ENCODE assay signal across 14 cellular contexts in genomic region chr15:31373970-31374369, GRCh38. TPM values are rescaled to one million over a fixed set of nuclear protein-coding genes. Genes with fewer than 3 reads are reported as not detected.
DNase-seq lines count a peak whose midpoint lies in the region; ATAC-seq and TF ChIP-seq lines count a peak whose summit lies in the region.
"Had no signal": no experiment of that assay in that cellular context is flagged by ENCODE, and none has a peak within 500 bp of the region (broad histone marks: within the 10 kb centered on the region; RNA-seq: fewer than 3 reads in every experiment).

No MANE protein-coding gene starts in this region.

- ATAC-seq in right cardiac atrium (no peak), Right ventricle myocardium superior (ENCODE audit: poor library complexity) (no peak), GM18867 (IDR thresholded peaks at IDR 0.05; ENCODE audit: unreplicated experiment) (no peak)

- H2AK5ac ChIP-seq in trophoblast cell (ENCODE audit: low read length) = peak overlapping the region; percentile 16

- TF ChIP-seq POLR2A in uterus (IDR thresholded peaks at IDR 0.05) = no peak

- peak overlapping the region; percentile 46 for H3K27ac ChIP-seq in right cardiac atrium (ENCODE audit: low read length)
- peak overlapping the region; percentile 40 for H3K27ac ChIP-seq in duodenal mucosa (ENCODE audit: low read depth, low read length)
- H3K27ac ChIP-seq in trophoblast cell (ENCODE audit: low read depth, low read length) = no peak overlapping the region
- peak overlapping the region; percentile 31 to 67 for H3K27ac ChIP-seq in uterus

- H3K23ac ChIP-seq in trophoblast cell (ENCODE audit: low read length) = no peak overlapping the region

- H2BK12ac ChIP-seq in trophoblast cell (ENCODE audit: low read length) = peak overlapping the region; percentile 37

- H3K14ac ChIP-seq in trophoblast cell (ENCODE audit: low read length) = peak overlapping the region; percentile 52

- peak overlapping the region; percentile 82 for H3K18ac ChIP-seq in trophoblast cell (ENCODE audit: low read length)

- peaks cover 28% of the 10 kb centered on the region for H3K4me1 ChIP-seq in right cardiac atrium (ENCODE audit: control insufficient read depth, insufficient read depth, low read length)
- H3K4me1 ChIP-seq in duodenal mucosa (ENCODE audit: control insufficient read depth in 1 of 2, insufficient read depth in 2 of 2, low read length in 2 of 2) = peaks cover 60% of the 10 kb centered on the region in 2 donors
- peaks cover 36 to 44% of the 10 kb centered on the region in 2 experiments for H3K4me1 ChIP-seq in trophoblast cell (ENCODE audit: control insufficient read depth in 1 of 2, insufficient read depth in 2 of 2, low read length in 2 of 2)
- H3K4me1 ChIP-seq in uterus = peaks cover 0 to 6% of the 10 kb centered on the region in 2 donors

- no peak overlapping the region for H4K12ac ChIP-seq in trophoblast cell (ENCODE audit: low read depth, low read length)

- no peaks in the 10 kb centered on the region for H3K27me3 ChIP-seq in right cardiac atrium (ENCODE audit: control insufficient read depth, insufficient read depth)
- no peaks in the 10 kb centered on the region for H3K27me3 ChIP-seq in duodenal mucosa (ENCODE audit: control insufficient read depth in 1 of 2, insufficient read depth in 2 of 2, low read length in 2 of 2)
- no peaks in the 10 kb centered on the region for H3K27me3 ChIP-seq in trophoblast cell (ENCODE audit: insufficient read depth, low read length)
- no peaks in the 10 kb centered on the region for H3K27me3 ChIP-seq in uterus

- peaks cover 18% of the 10 kb centered on the region for H3K79me2 ChIP-seq in trophoblast cell (ENCODE audit: control insufficient read depth, insufficient read depth, low read length, poor library complexity)

- no peak overlapping the region for H3K4me2 ChIP-seq in trophoblast cell (ENCODE audit: low read length)

- H3K9ac ChIP-seq in duodenal mucosa (ENCODE audit: low read depth in 1 of 2, low read length in 2 of 2) (peak overlapping the region in 1 of 2 donors; percentile 57), trophoblast cell (ENCODE audit: low read length) (no peak overlapping the region)

- intact Hi-C loops in right cardiac atrium (cut with DNase I) (no loop called here), Right ventricle myocardium superior (cut with DNase I) (no loop called here), uterus (cut with DNase I; ENCODE audit: low total_unique reads) (no loop called here)

- DNase-seq in right cardiac atrium (peak in 1 of 3 donors; percentile 63), Right ventricle myocardium superior (no peak), trophoblast cell (no peak), uterus (no peak), iPS-NIHi11 (ENCODE audit: low spot score) (no peak), D341Med (ENCODE audit: low spot score) (no peak)
- DNase-seq: activated CD8-positive, alpha-beta memory T cell treated with anti-CD3 and anti-CD28 coated beads, Interleukin-2, amount 50 U/mL, for 4 hours; cerebellar nuclear complex; GF-D8; MV-4-11; NCI-H82; stimulated activated naive CD4-positive, alpha-beta T cell had no signal

- TF ChIP-seq CTCF in uterus (IDR thresholded peaks at IDR 0.05) = no peak

- H2BK5ac ChIP-seq in trophoblast cell (ENCODE audit: low read depth, low read length, poor library complexity) = peak overlapping the region; percentile 38

- peaks cover 45% of the 10 kb centered on the region for H3K79me1 ChIP-seq in trophoblast cell (ENCODE audit: low read length)

- H2AFZ ChIP-seq in trophoblast cell (ENCODE audit: insufficient read depth, low read length, poor library complexity) = peak overlapping the region; percentile 8

- H3K9me3 ChIP-seq in right cardiac atrium (ENCODE audit: control insufficient read depth, low read length) (no peaks in the 10 kb centered on the region), duodenal mucosa (ENCODE audit: control insufficient read depth in 1 of 2, low read length in 2 of 2) (no peaks in the 10 kb centered on the region), trophoblast cell (ENCODE audit: insufficient read depth, low read depth, low read length) (peaks cover 12% of the 10 kb centered on the region), uterus (no peaks in the 10 kb centered on the region)

- H3K36me3 ChIP-seq in duodenal mucosa (ENCODE audit: control insufficient read depth in 1 of 2, insufficient read depth in 2 of 2, low read length in 2 of 2) (peaks cover 10 to 29% of the 10 kb centered on the region in 2 donors), trophoblast cell (ENCODE audit: control insufficient read depth in 1 of 2, insufficient read depth in 2 of 2, low read length in 2 of 2) (peaks cover 19 to 32% of the 10 kb centered on the region in 2 experiments), uterus (no peaks in the 10 kb centered on the region)

- H3K4ac ChIP-seq in trophoblast cell (ENCODE audit: low read depth, low read length) = peak overlapping the region; percentile 9

- no peak overlapping the region for H3K4me3 ChIP-seq in right cardiac atrium (ENCODE audit: low read length)
- H3K4me3 ChIP-seq in duodenal mucosa (ENCODE audit: low read depth in 1 of 2, low read length in 2 of 2) = peak overlapping the region in 1 of 2 donors; percentile 2
- no peak overlapping the region for H3K4me3 ChIP-seq in trophoblast cell (ENCODE audit: low read depth, low read length)
- no peak overlapping the region for H3K4me3 ChIP-seq in uterus

- peak overlapping the region; percentile 91 for H4K91ac ChIP-seq in trophoblast cell (ENCODE audit: low read depth, low read length)

- H4K8ac ChIP-seq in trophoblast cell (ENCODE audit: low read depth, low read length) = peak overlapping the region; percentile 63

- peak overlapping the region; percentile 4 for H2BK120ac ChIP-seq in trophoblast cell (ENCODE audit: insufficient read depth, low read length, poor library complexity)

- 95% methylated on average over 9 of the region's 9 CpGs for WGBS in right cardiac atrium
- WGBS in trophoblast cell (ENCODE audit: extremely low coverage, insufficient coverage, insufficient read length) = no CpG with 5 or more reads among the region's 9 CpGs

RNA-seq across cellular contexts. Expression of gene KLF13, which starts 47.3 kb away (rescaled TPM):
- total RNA-seq in right cardiac atrium (100 to 1,000 TPM in 2 of 4 donors, 10 to 100 TPM in 2; 42.3 to 108 (median 88.2) TPM), Right ventricle myocardium superior (65.7 TPM), uterus (10 to 100 TPM; 20.2 to 58.8 (median 25.7) TPM)
- 52.7 TPM for polyA plus RNA-seq in right cardiac atrium
- polyA plus RNA-seq in trophoblast cell (2013) = 76.0 and 79.4 TPM in 2 replicates
